In the genomic region with DNA sequence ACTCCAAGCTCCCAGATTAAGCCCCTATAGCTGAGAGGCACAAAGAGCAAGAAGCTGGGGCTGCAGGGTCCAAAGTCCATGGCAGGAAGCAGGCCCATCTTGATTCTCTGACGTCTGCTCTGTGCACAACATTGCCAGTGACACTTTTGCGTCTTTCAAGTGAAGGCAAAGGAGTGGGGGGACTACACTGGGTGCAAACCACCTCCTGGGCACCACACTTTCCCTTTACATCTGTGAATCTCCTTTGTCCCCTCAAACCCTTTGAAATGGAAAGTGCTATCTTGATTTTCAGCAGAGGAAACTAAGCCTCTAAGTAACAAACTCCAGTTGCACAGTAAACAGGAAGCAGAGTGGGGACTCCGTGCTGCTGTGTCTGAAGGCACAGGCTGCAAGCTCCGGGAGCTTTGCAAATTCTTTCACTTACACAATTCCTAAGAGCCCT, we compare ENCODE assay signal across 1 cellular context.
TF ChIP-seq lines count a peak whose summit lies in the region.

No MANE protein-coding gene starts in this region.

TF ChIP-seq in HepG2, 621 proteins besides CTCF, POLR2A, EP300 and RAD21 (continued from another document):
- TF ChIP-seq PAXIP1 (CRISPR knock-in tag; conservative IDR thresholded peaks at IDR 0.05) = peak; percentile 36; the same call in 1 of the 2 replicates
- TF ChIP-seq ASH2L (IDR thresholded peaks at IDR 0.05; ENCODE audit: insufficient read length, low read depth, low read length) = peak; percentile 44
- TF ChIP-seq ZNF3 (CRISPR knock-in tag; IDR thresholded peaks at IDR 0.05) = no peak
- TF ChIP-seq THAP11 (CRISPR knock-in tag; IDR thresholded peaks at IDR 0.05) = 0 out of 2 replicates have a peak, but pooled peaks have one; percentile 16
- TF ChIP-seq SCMH1 (CRISPR knock-in tag; IDR thresholded peaks at IDR 0.05; ENCODE audit: borderline replicate concordance) = no peak
- TF ChIP-seq SOX6 (IDR thresholded peaks at IDR 0.05) = no peak
- TF ChIP-seq SOX6 (CRISPR knock-in tag; IDR thresholded peaks at IDR 0.05) = no peak
- TF ChIP-seq JUNB (CRISPR knock-in tag; IDR thresholded peaks at IDR 0.05; ENCODE audit: borderline replicate concordance) = no peak
- TF ChIP-seq ZNF687 (CRISPR knock-in tag; IDR thresholded peaks at IDR 0.05) = peak; percentile 25; the same call in 1 of the 2 replicates
- no peak; the same call in 1 of the 2 replicates for TF ChIP-seq FOXK1 (CRISPR knock-in tag; IDR thresholded peaks at IDR 0.05; ENCODE audit: borderline replicate concordance, low read depth)
- TF ChIP-seq, protein P1, sequence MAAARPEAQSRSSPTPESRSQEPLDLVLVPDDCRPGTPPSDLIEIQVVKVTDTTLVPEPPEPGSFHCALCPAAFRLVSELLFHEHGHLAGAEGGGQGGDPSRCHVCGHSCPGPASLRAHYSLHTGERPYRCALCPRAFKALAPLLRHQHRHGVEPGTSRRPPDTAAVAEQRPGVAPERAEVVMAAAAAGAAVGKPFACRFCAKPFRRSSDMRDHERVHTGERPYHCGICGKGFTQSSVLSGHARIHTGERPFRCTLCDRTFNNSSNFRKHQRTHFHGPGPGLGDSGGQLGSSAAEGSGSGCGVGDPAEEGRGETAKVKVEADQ (CRISPR knock-in tag; IDR thresholded peaks at IDR 0.05; ENCODE audit: borderline replicate concordance) = no peak
- TF ChIP-seq ZNF292 (CRISPR knock-in tag; IDR thresholded peaks at IDR 0.05; ENCODE audit: borderline replicate concordance, low read depth) = peak; percentile 39; the same call in 1 of the 2 replicates
- no peak for TF ChIP-seq RORA (CRISPR knock-in tag; IDR thresholded peaks at IDR 0.05)
- TF ChIP-seq FOXP1 (IDR thresholded peaks at IDR 0.05) = no peak
- TF ChIP-seq FOXP1 (CRISPR knock-in tag; IDR thresholded peaks at IDR 0.05) = peak; percentile 44; the same call in 1 of the 2 replicates
- 0 out of 2 replicates have a peak, but pooled peaks have one; percentile 14 for TF ChIP-seq ZNF644 (CRISPR knock-in tag; IDR thresholded peaks at IDR 0.05; ENCODE audit: low read depth)
- no peak for TF ChIP-seq NFIC (IDR thresholded peaks at IDR 0.05; ENCODE audit: low read length)
- TF ChIP-seq HNF4A (CRISPR knock-in tag; IDR thresholded peaks at IDR 0.05) = peak; percentile 84
- TF ChIP-seq, protein P2, sequence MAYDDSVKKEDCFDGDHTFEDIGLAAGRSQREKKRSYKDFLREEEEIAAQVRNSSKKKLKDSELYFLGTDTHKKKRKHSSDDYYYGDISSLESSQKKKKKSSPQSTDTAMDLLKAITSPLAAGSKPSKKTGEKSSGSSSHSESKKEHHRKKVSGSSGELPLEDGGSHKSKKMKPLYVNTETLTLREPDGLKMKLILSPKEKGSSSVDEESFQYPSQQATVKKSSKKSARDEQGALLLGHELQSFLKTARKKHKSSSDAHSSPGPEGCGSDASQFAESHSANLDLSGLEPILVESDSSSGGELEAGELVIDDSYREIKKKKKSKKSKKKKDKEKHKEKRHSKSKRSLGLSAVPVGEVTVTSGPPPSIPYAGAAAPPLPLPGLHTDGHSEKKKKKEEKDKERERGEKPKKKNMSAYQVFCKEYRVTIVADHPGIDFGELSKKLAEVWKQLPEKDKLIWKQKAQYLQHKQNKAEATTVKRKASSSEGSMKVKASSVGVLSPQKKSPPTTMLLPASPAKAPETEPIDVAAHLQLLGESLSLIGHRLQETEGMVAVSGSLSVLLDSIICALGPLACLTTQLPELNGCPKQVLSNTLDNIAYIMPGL (CRISPR knock-in tag; IDR thresholded peaks at IDR 0.05; ENCODE audit: borderline replicate concordance in 1 of 2, low read depth in 1 of 2) = no peak
- 0 out of 2 replicates have a peak, but pooled peaks have one; percentile 15 for TF ChIP-seq SAP130 (CRISPR knock-in tag; IDR thresholded peaks at IDR 0.05; ENCODE audit: low read depth)
- TF ChIP-seq MTA3 (CRISPR knock-in tag; IDR thresholded peaks at IDR 0.05) = no peak
- TF ChIP-seq GABPA (IDR thresholded peaks at IDR 0.05; ENCODE audit: low read depth, low read length) = no peak
- peak; percentile 29; the same call in 1 of the 2 replicates for TF ChIP-seq GABPA (CRISPR knock-in tag; IDR thresholded peaks at IDR 0.05; ENCODE audit: low read depth)
- no peak for TF ChIP-seq PLRG1 (conservative IDR thresholded peaks at IDR 0.05)
- TF ChIP-seq HNF4G (IDR thresholded peaks at IDR 0.05; ENCODE audit: borderline replicate concordance, low read depth, low read length) = peak; percentile 55
- no peak for TF ChIP-seq HNF4G (CRISPR knock-in tag; IDR thresholded peaks at IDR 0.05; ENCODE audit: borderline replicate concordance, low read depth)
- peak; percentile 31; the same call in 1 of the 2 replicates for TF ChIP-seq ZFX (CRISPR knock-in tag; IDR thresholded peaks at IDR 0.05; ENCODE audit: low read depth)
- no peak for TF ChIP-seq HOXA7 (CRISPR knock-in tag; IDR thresholded peaks at IDR 0.05)
- TF ChIP-seq GATAD2A (CRISPR knock-in tag; IDR thresholded peaks at IDR 0.05) = peak; percentile 35; the same call in 1 of the 2 replicates
- TF ChIP-seq HOXA3 (CRISPR knock-in tag; IDR thresholded peaks at IDR 0.05) = peak; percentile 33; the same call in 1 of the 2 replicates
